Comparison of ENCODE assay signal across 16 cellular contexts in the genomic region with DNA sequence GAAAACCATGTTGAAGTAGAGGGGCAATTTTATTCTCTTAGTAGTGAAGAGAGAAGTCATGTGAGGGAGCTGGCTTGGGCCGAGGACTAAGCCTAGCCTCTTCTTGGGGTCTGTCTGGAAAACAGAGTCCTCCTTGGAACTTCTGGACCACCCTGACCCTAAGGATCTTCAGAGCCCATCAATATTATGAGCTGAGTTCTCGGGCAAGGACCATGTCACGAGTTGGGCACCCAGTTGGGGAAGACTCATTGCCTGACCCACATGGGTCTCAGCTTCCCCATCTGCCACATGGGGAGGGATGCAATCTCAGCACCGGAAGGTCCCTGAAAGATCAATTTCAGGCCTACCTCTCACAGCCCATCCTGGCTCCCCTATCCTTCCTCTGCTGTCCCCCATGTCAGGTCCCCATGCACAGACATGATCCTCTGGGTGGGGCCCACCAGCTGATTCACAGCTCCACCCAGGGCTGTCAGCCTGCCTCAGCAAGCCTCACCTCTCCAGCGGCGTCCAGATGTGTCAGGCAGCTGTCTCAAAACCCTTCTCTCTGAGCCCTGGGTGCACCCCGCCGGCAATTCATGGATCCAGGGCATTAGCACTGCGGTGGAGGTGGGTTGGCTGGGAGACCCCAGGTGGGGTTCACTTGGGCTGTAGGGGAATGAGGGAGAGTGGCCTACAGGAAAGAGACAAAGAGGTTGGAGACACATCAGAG. TPM values are rescaled to one million over a fixed set of nuclear protein-coding genes. Genes with fewer than 3 reads are reported as not detected.
DNase-seq lines count a peak whose midpoint lies in the region; ATAC-seq, FAIRE-seq and TF ChIP-seq lines count a peak whose summit lies in the region.
"Had no signal": no experiment of that assay in that cellular context is flagged by ENCODE, and none has a peak within 500 bp of the region (broad histone marks: within the 10 kb centered on the region; RNA-seq: fewer than 3 reads in every experiment).

No MANE protein-coding gene starts in this region.

- peak overlapping the region; percentile 16 for H3K9ac ChIP-seq in keratinocyte (ENCODE audit: control insufficient read depth, extremely low read depth, insufficient read depth, low read length)
- H3K9ac ChIP-seq: parathyroid adenoma had no signal

- H3K27ac ChIP-seq in left ventricle myocardium inferior (replicated peaks) (peak overlapping the region; percentile 92), right atrium auricular region (no peak overlapping the region), keratinocyte (ENCODE audit: control insufficient read depth, insufficient read depth, low read length) (peak overlapping the region; percentile 85), upper lobe of left lung (peak overlapping the region in 3 of 4 donors; percentile 2 to 93 (median 89))
- H3K27ac ChIP-seq: parathyroid adenoma had no signal

- H3K4me2 ChIP-seq in keratinocyte (ENCODE audit: control insufficient read depth, extremely low read depth, insufficient read depth, low read depth, low read length), result peak overlapping the region; percentile 91

- TF ChIP-seq CTCF in left ventricle myocardium inferior (IDR thresholded peaks at IDR 0.05; ENCODE audit: borderline replicate concordance) (no peak), right atrium auricular region (IDR thresholded peaks at IDR 0.05) (no peak), keratinocyte (optimal IDR thresholded peaks at IDR 0.05 in 1 of 3, IDR thresholded peaks at IDR 0.05 in 1 of 3, conservative IDR thresholded peaks at IDR 0.05 in 1 of 3; ENCODE audit: extremely low read depth in 1 of 3, insufficient read depth in 2 of 3, low read length in 3 of 3) (no peak), upper lobe of left lung (IDR thresholded peaks at IDR 0.05) (no peak), glutamatergic neuron (IDR thresholded peaks at IDR 0.05; ENCODE audit: partially characterized antibody, unreplicated experiment) (no peak)

- WGBS in upper lobe of left lung, 2 donors, result 84 to 90% methylated on average over 7 to 9 of the region's 9 CpGs

- ATAC-seq in upper lobe of left lung (ENCODE audit: low FRiP score in 2 of 2) (no peak), HG03571 (IDR thresholded peaks at IDR 0.05; ENCODE audit: unreplicated experiment) (no peak)

- DNase-seq in left ventricle myocardium inferior (no peak), right atrium auricular region (ENCODE audit: low spot score) (no peak), keratinocyte (ENCODE audit: low read depth, low spot score) (no peak), upper lobe of left lung (no peak), glutamatergic neuron (no peak)
- no peak for DNase-seq in activated naive CD8-positive, alpha-beta T cell treated with anti-CD3 and anti-CD28 coated beads for 36 hours
- DNase-seq in central memory CD4-positive, alpha-beta T cell, result no peak
- DNase-seq: activated CD4-positive, CD25-positive, alpha-beta regulatory T cell; amniotic stem cell; C1 segment of cervical spinal cord; MG63; NK-92 treated with Interleukin-12 subunit alpha and Interleukin-12 subunit beta, amount 100 ng/mL, for 24 hours; stimulated activated CD4-positive, alpha-beta T cell treated with anti-CD3 and anti-CD28 coated beads, Interleukin-1b, Interleukin-23, amount 100 ng/mL, for 48 hours; stimulated activated naive CD4-positive, alpha-beta T cell treated with Interleukin-2 at 50 U/mL for 16 hours had no signal

- H3K4me1 ChIP-seq in left ventricle myocardium inferior (peaks cover 53% of the 10 kb centered on the region), right atrium auricular region (peaks cover 0 to 34% of the 10 kb centered on the region in 2 donors), keratinocyte (ENCODE audit: control insufficient read depth, extremely low read depth, insufficient read depth, low read length) (peaks cover 32% of the 10 kb centered on the region), upper lobe of left lung (peaks cover 34 to 55% (median 45%) of the 10 kb centered on the region in 4 donors)
- H3K4me1 ChIP-seq: parathyroid adenoma had no signal

- peaks cover 74% of the 10 kb centered on the region for H3K4me1 Mint-ChIP-seq in activated naive CD8-positive, alpha-beta T cell treated with anti-CD3 and anti-CD28 coated beads for 36 hours
- peaks cover 8% of the 10 kb centered on the region for H3K4me1 Mint-ChIP-seq in glutamatergic neuron (ENCODE audit: low read depth, unreplicated experiment)

- dilution Hi-C loops in keratinocyte (cut with MboI; ENCODE audit: extremely low pct_ligation_motif_present, low sequenced_read_pairs), result no loop called here

- H3K79me2 ChIP-seq in keratinocyte (ENCODE audit: control insufficient read depth, insufficient read depth, low read length), result peaks cover 10% of the 10 kb centered on the region
- H3K79me2 ChIP-seq: parathyroid adenoma had no signal

- TF ChIP-seq EP300 in upper lobe of left lung (IDR thresholded peaks at IDR 0.05), result no peak

- H3K4me3 ChIP-seq in left ventricle myocardium inferior, result peak overlapping the region; percentile 71
- no peak overlapping the region for H3K4me3 ChIP-seq in right atrium auricular region
- peak overlapping the region; percentile 70 to 77 (median 76) for H3K4me3 ChIP-seq in keratinocyte (ENCODE audit: control insufficient read depth in 2 of 3, extremely low read depth in 1 of 3, insufficient read depth in 2 of 3, low read depth in 1 of 3, low read length in 3 of 3)
- peak overlapping the region in 2 of 4 donors; percentile 44 to 68 for H3K4me3 ChIP-seq in upper lobe of left lung
- H3K4me3 ChIP-seq: MG63 had no signal

- peak overlapping the region; percentile 96 for H3K27ac Mint-ChIP-seq in activated naive CD8-positive, alpha-beta T cell treated with anti-CD3 and anti-CD28 coated beads for 36 hours
- no peak overlapping the region for H3K27ac Mint-ChIP-seq in glutamatergic neuron (ENCODE audit: unreplicated experiment)

- peak overlapping the region; percentile 94 for H3K4me3 Mint-ChIP-seq in activated naive CD8-positive, alpha-beta T cell treated with anti-CD3 and anti-CD28 coated beads for 36 hours
- H3K4me3 Mint-ChIP-seq in glutamatergic neuron (ENCODE audit: unreplicated experiment), result no peak overlapping the region

- H3K9me3 Mint-ChIP-seq in activated naive CD8-positive, alpha-beta T cell treated with anti-CD3 and anti-CD28 coated beads for 36 hours, result peaks cover 7% of the 10 kb centered on the region
- H3K9me3 Mint-ChIP-seq in glutamatergic neuron (ENCODE audit: unreplicated experiment), result peaks cover 1% of the 10 kb centered on the region

- H3K27me3 ChIP-seq in left ventricle myocardium inferior (ENCODE audit: low read depth) (peaks cover 9% of the 10 kb centered on the region), right atrium auricular region (no peaks in the 10 kb centered on the region), keratinocyte (ENCODE audit: control insufficient read depth, extremely low read depth, insufficient read depth, low read length) (no peaks in the 10 kb centered on the region), upper lobe of left lung (no peaks in the 10 kb centered on the region)
- H3K27me3 ChIP-seq: MG63 had no signal

- H3K36me3 Mint-ChIP-seq in activated naive CD8-positive, alpha-beta T cell treated with anti-CD3 and anti-CD28 coated beads for 36 hours, result peaks cover 40% of the 10 kb centered on the region
- H3K36me3 Mint-ChIP-seq in glutamatergic neuron (ENCODE audit: unreplicated experiment), result no peaks in the 10 kb centered on the region

- H3K36me3 ChIP-seq in left ventricle myocardium inferior, result peaks cover 23% of the 10 kb centered on the region
- H3K36me3 ChIP-seq in right atrium auricular region, result no peaks in the 10 kb centered on the region
- peaks cover 9 to 22% of the 10 kb centered on the region in 2 experiments for H3K36me3 ChIP-seq in keratinocyte (ENCODE audit: control insufficient read depth in 2 of 2, extremely low read depth in 1 of 2, insufficient read depth in 2 of 2, low read length in 2 of 2)
- H3K36me3 ChIP-seq in upper lobe of left lung, result peaks cover 0 to 26% (median 5%) of the 10 kb centered on the region in 4 donors
- H3K36me3 ChIP-seq: MG63 had no signal

- peaks cover 7% of the 10 kb centered on the region for H3K9me3 ChIP-seq in left ventricle myocardium inferior (replicated peaks)
- no peaks in the 10 kb centered on the region for H3K9me3 ChIP-seq in right atrium auricular region
- H3K9me3 ChIP-seq in keratinocyte (ENCODE audit: control insufficient read depth, low read depth, low read length), result no peaks in the 10 kb centered on the region
- H3K9me3 ChIP-seq in upper lobe of left lung, result no peaks in the 10 kb centered on the region
- H3K9me3 ChIP-seq: MG63 had no signal

- intact Hi-C loops in left ventricle myocardium inferior (cut with micrococcal nuclease), result no loop called here

- H3K27me3 Mint-ChIP-seq in activated naive CD8-positive, alpha-beta T cell treated with anti-CD3 and anti-CD28 coated beads for 36 hours, result no peaks in the 10 kb centered on the region
- no peaks in the 10 kb centered on the region for H3K27me3 Mint-ChIP-seq in glutamatergic neuron (ENCODE audit: unreplicated experiment)

- peaks cover 3% of the 10 kb centered on the region for H3K9me1 ChIP-seq in keratinocyte (ENCODE audit: control insufficient read depth, extremely low read depth, insufficient read depth, low read length)

- FAIRE-seq in keratinocyte (lab: Jason Lieb, UNC), result peak; percentile 48

- H2AFZ ChIP-seq in keratinocyte (ENCODE audit: control insufficient read depth, low read length), result no peak overlapping the region
- H2AFZ ChIP-seq: parathyroid adenoma had no signal

- no peak for TF ChIP-seq POLR2A in upper lobe of left lung (IDR thresholded peaks at IDR 0.05)

- H4K20me1 ChIP-seq in keratinocyte (ENCODE audit: control insufficient read depth, extremely low read depth, insufficient read depth, low read length), result no peaks in the 10 kb centered on the region

RNA-seq across cellular contexts. Expression of gene NLRP1, which starts 2.0 kb away (rescaled TPM):
- 8.3 TPM for total RNA-seq in left ventricle myocardium inferior
- 10 to 100 TPM; 11.4 to 16.5 TPM for total RNA-seq in right atrium auricular region
- 10 to 100 TPM; 17.2 to 18.8 TPM for total RNA-seq in activated naive CD8-positive, alpha-beta T cell treated with anti-CD3 and anti-CD28 coated beads for 36 hours
- polyA plus RNA-seq in keratinocyte, result 20.1 to 31.5 TPM (median 22.1 TPM) in 3 replicates
- 15.7 TPM for polyA plus RNA-seq in keratinocyte (2011; ENCODE audit: low read depth)
- 11.9 and 12.5 TPM in 2 replicates for polyA plus RNA-seq in keratinocyte (2011; cell fraction: cytosol; rRNA removed)
- 114 and 137 TPM in 2 replicates for polyA plus RNA-seq in keratinocyte (2011; cell fraction: nucleus; rRNA removed)
- 21.2 and 28.3 TPM in 2 replicates for polyA plus RNA-seq in keratinocyte (2012; ENCODE audit: low replicate concordance)
- 27.9 to 31.2 TPM (median 30.7 TPM) in 3 replicates for polyA minus RNA-seq in keratinocyte
- 11.7 TPM for polyA minus RNA-seq in keratinocyte (2011; cell fraction: cytosol; rRNA and poly(A)+ RNA removed)
- polyA minus RNA-seq in keratinocyte (2011; cell fraction: nucleus; rRNA and poly(A)+ RNA removed), result 47.2 and 64.7 TPM in 2 replicates
- 100 to 1,000 TPM in 1 of 6 donors, 10 to 100 TPM in 5; 24.3 to 137 (median 41.5) TPM for total RNA-seq in upper lobe of left lung
- total RNA-seq in glutamatergic neuron (ENCODE audit: unreplicated experiment), result 69.5 TPM

Comparison
In these comparisons a context has a peak if more than half of its experiments do, and no peak if none do; other contexts are left out.
1. H3K27ac ChIP-seq: peak in left ventricle myocardium inferior (single experiment), keratinocyte (single experiment) and upper lobe of left lung (3 of 4); none in right atrium auricular region (0 of 2).
2. H3K4me3 ChIP-seq: peak in left ventricle myocardium inferior (single experiment) and keratinocyte (3 of 3); none in right atrium auricular region (0 of 2).